Comparison of ENCODE assay signal across 8 cellular contexts in genomic region chr3:132180337-132180791, GRCh38.
A peak's percentile ranks its signal among the peaks of the same experiment; 100 is the strongest.
DNase-seq lines count a peak whose midpoint lies in the region; ATAC-seq and TF ChIP-seq lines count a peak whose summit lies in the region.

No MANE protein-coding gene starts in this region.

- H3K36me3 ChIP-seq in SK-N-MC (ENCODE audit: insufficient read depth, low read length) (no peaks in the 10 kb centered on the region), prostate gland (no peaks in the 10 kb centered on the region), uterus (no peaks in the 10 kb centered on the region)

- 0 out of 2 replicates have a peak overlapping the region, but pooled peaks have one; percentile 2 for H3K4me3 ChIP-seq in SK-N-MC
- no peak overlapping the region for H3K4me3 ChIP-seq in prostate gland
- H3K4me3 ChIP-seq in uterus = no peak overlapping the region

- peak in 3 of 4 experiments; percentile 55 to 71 (median 62) for TF ChIP-seq CTCF in prostate gland (IDR thresholded peaks at IDR 0.05)
- TF ChIP-seq CTCF in uterus (IDR thresholded peaks at IDR 0.05) = peak in 1 of 4 experiments; percentile 11

- 22% methylated on average over 3 of the region's 3 CpGs for WGBS in prostate gland

- no peak for TF ChIP-seq POLR2A in prostate gland (IDR thresholded peaks at IDR 0.05)
- TF ChIP-seq POLR2A in uterus (IDR thresholded peaks at IDR 0.05) = no peak

- ATAC-seq in GM21360 (IDR thresholded peaks at IDR 0.05; ENCODE audit: unreplicated experiment) = peak; percentile 74

- H3K9me3 ChIP-seq in SK-N-MC (ENCODE audit: low read depth, low read length) = no peaks in the 10 kb centered on the region
- no peaks in the 10 kb centered on the region for H3K9me3 ChIP-seq in prostate gland
- H3K9me3 ChIP-seq in uterus = no peaks in the 10 kb centered on the region

- H3K4me1 ChIP-seq in prostate gland (replicated peaks) = peaks cover 6% of the 10 kb centered on the region
- H3K4me1 ChIP-seq in uterus = no peaks in the 10 kb centered on the region

- H3K27me3 ChIP-seq in prostate gland (replicated peaks; ENCODE audit: insufficient read depth) (no peaks in the 10 kb centered on the region), uterus (no peaks in the 10 kb centered on the region)

- H3K27ac ChIP-seq in SK-N-MC = peak overlapping the region; percentile 23; the same call in 1 of the 2 replicates
- peak overlapping the region in 1 of 2 donors; percentile 52 for H3K27ac ChIP-seq in prostate gland
- no peak overlapping the region for H3K27ac ChIP-seq in uterus

- intact Hi-C loops in prostate gland (cut with DNase I) (loop anchor here (5.0 kb wide), 1 partner anchor 143 kb away; the partner anchor contains the start of gene CPNE4), uterus (cut with DNase I; ENCODE audit: low total_unique reads) (no loop called here)

- DNase-seq in DMS114 treated with DMSO at 0.1 percent for 48 hours (lab: John Stamatoyannopoulos, UW; ENCODE audit: unreplicated experiment) (peak; percentile 62), NCI-H1048 (lab: John Stamatoyannopoulos, UW) (peak; percentile 19), SK-N-MC (ENCODE audit: low read depth, low spot score) (peak; percentile 96), fibroblast of gingiva (ENCODE audit: low read depth) (peak; percentile 33), prostate gland (ENCODE audit: low spot score) (peak; percentile 74), T-helper 9 cell (no peak), uterus (no peak)

- H3K9ac ChIP-seq in SK-N-MC (ENCODE audit: insufficient read length) = no peak overlapping the region

Comparison
In these comparisons a context has a peak if more than half of its experiments do, and no peak if none do; other contexts are left out.
1. DNase-seq: peak in DMS114 treated with DMSO at 0.1 percent for 48 hours (single experiment), NCI-H1048 (single experiment), SK-N-MC (single experiment), fibroblast of gingiva (single experiment) and prostate gland (single experiment); none in T-helper 9 cell (single experiment) and uterus (0 of 2).